2 cellular contexts compared by ENCODE assay signal in the genomic region with DNA sequence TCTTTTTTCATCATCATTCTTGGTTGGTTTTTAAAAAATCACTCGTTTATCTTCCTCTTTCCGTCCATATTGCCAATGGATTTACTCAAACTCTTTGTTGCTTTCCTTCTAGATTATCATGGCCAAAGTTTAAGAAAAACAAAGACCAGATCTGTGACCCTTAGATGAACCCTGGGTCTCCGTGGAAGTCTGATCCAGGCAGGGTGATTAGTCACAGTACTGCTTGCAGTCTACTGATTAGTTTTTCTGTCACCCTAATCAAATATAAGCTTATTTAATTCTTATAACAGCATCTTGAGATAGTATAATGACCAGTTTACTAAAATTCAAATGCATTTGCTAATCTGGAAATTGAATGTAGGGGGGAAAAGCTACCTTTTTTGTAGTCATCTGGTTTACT.
TF ChIP-seq lines count a peak whose summit lies in the region.

No MANE protein-coding gene starts in this region.

TF ChIP-seq in A549, 52 proteins besides CTCF, POLR2A, EP300 and RAD21 (continued from another document):
- TF ChIP-seq, protein P1, sequence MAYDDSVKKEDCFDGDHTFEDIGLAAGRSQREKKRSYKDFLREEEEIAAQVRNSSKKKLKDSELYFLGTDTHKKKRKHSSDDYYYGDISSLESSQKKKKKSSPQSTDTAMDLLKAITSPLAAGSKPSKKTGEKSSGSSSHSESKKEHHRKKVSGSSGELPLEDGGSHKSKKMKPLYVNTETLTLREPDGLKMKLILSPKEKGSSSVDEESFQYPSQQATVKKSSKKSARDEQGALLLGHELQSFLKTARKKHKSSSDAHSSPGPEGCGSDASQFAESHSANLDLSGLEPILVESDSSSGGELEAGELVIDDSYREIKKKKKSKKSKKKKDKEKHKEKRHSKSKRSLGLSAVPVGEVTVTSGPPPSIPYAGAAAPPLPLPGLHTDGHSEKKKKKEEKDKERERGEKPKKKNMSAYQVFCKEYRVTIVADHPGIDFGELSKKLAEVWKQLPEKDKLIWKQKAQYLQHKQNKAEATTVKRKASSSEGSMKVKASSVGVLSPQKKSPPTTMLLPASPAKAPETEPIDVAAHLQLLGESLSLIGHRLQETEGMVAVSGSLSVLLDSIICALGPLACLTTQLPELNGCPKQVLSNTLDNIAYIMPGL (CRISPR knock-in tag; IDR thresholded peaks at IDR 0.05; ENCODE audit: borderline replicate concordance), result no peak
- TF ChIP-seq, protein P2, sequence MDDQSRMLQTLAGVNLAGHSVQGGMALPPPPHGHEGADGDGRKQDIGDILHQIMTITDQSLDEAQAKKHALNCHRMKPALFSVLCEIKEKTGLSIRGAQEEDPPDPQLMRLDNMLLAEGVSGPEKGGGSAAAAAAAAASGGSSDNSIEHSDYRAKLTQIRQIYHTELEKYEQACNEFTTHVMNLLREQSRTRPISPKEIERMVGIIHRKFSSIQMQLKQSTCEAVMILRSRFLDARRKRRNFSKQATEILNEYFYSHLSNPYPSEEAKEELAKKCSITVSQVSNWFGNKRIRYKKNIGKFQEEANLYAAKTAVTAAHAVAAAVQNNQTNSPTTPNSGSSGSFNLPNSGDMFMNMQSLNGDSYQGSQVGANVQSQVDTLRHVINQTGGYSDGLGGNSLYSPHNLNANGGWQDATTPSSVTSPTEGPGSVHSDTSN (IDR thresholded peaks at IDR 0.05), result no peak
- TF ChIP-seq FOXS1 (CRISPR knock-in tag; IDR thresholded peaks at IDR 0.05) (no peak), NPAS2 (CRISPR knock-in tag; IDR thresholded peaks at IDR 0.05; ENCODE audit: borderline replicate concordance) (no peak), RNF2 (IDR thresholded peaks at IDR 0.05; ENCODE audit: borderline replicate concordance, low read depth) (no peak), EHMT2 (IDR thresholded peaks at IDR 0.05; ENCODE audit: low read depth) (no peak), ZC3H11A (IDR thresholded peaks at IDR 0.05) (no peak), HEYL (CRISPR knock-in tag; IDR thresholded peaks at IDR 0.05) (no peak)
- TF ChIP-seq, protein P3, sequence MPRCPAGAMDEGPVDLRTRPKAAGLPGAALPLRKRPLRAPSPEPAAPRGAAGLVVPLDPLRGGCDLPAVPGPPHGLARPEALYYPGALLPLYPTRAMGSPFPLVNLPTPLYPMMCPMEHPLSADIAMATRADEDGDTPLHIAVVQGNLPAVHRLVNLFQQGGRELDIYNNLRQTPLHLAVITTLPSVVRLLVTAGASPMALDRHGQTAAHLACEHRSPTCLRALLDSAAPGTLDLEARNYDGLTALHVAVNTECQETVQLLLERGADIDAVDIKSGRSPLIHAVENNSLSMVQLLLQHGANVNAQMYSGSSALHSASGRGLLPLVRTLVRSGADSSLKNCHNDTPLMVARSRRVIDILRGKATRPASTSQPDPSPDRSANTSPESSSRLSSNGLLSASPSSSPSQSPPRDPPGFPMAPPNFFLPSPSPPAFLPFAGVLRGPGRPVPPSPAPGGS (IDR thresholded peaks at IDR 0.05), result no peak
- TF ChIP-seq, protein P4, sequence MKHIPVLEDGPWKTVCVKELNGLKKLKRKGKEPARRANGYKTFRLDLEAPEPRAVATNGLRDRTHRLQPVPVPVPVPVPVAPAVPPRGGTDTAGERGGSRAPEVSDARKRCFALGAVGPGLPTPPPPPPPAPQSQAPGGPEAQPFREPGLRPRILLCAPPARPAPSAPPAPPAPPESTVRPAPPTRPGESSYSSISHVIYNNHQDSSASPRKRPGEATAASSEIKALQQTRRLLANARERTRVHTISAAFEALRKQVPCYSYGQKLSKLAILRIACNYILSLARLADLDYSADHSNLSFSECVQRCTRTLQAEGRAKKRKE (CRISPR knock-in tag; IDR thresholded peaks at IDR 0.05; ENCODE audit: low read depth), result no peak

TF ChIP-seq in K562, 482 proteins besides CTCF, POLR2A, EP300 and RAD21 (continues in another document):
- TF ChIP-seq, protein P5, sequence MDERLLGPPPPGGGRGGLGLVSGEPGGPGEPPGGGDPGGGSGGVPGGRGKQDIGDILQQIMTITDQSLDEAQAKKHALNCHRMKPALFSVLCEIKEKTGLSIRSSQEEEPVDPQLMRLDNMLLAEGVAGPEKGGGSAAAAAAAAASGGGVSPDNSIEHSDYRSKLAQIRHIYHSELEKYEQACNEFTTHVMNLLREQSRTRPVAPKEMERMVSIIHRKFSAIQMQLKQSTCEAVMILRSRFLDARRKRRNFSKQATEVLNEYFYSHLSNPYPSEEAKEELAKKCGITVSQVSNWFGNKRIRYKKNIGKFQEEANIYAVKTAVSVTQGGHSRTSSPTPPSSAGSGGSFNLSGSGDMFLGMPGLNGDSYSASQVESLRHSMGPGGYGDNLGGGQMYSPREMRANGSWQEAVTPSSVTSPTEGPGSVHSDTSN (CRISPR knock-in tag; IDR thresholded peaks at IDR 0.05; ENCODE audit: low read depth), result no peak
- TF ChIP-seq, protein P5 (tag; conservative IDR thresholded peaks at IDR 0.05; ENCODE audit: low read depth), result peak; percentile 46; the same call in 1 of the 2 replicates
- TF ChIP-seq, protein P6, sequence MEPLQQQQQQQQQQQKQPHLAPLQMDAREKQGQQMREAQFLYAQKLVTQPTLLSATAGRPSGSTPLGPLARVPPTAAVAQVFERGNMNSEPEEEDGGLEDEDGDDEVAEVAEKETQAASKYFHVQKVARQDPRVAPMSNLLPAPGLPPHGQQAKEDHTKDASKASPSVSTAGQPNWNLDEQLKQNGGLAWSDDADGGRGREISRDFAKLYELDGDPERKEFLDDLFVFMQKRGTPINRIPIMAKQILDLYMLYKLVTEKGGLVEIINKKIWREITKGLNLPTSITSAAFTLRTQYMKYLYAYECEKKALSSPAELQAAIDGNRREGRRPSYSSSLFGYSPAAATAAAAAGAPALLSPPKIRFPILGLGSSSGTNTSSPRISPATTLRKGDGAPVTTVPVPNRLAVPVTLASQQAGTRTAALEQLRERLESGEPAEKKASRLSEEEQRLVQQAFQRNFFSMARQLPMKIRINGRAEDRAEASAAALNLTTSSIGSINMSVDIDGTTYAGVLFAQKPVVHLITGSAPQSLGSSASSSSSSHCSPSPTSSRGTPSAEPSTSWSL (CRISPR knock-in tag; IDR thresholded peaks at IDR 0.05; ENCODE audit: borderline replicate concordance), result no peak
- no peak for TF ChIP-seq ZC3H11A (IDR thresholded peaks at IDR 0.05; ENCODE audit: low read depth, low read length)
- no peak for TF ChIP-seq IRF2 (CRISPR knock-in tag; IDR thresholded peaks at IDR 0.05)
- TF ChIP-seq RNF2 (IDR thresholded peaks at IDR 0.05), result no peak
- no peak for TF ChIP-seq MCM5 (IDR thresholded peaks at IDR 0.05; ENCODE audit: low read depth)
- peak; percentile 40; the same call in 1 of the 2 replicates for TF ChIP-seq SOX6 (IDR thresholded peaks at IDR 0.05)
- TF ChIP-seq SRSF1 (IDR thresholded peaks at IDR 0.05; ENCODE audit: low read depth, low read length), result no peak
- TF ChIP-seq NFE2 (IDR thresholded peaks at IDR 0.05; ENCODE audit: low read depth), result 0 out of 2 replicates have a peak, but pooled peaks have one; percentile 20
- TF ChIP-seq ZNF57 (CRISPR knock-in tag; IDR thresholded peaks at IDR 0.05), result no peak
- TF ChIP-seq, protein P7, sequence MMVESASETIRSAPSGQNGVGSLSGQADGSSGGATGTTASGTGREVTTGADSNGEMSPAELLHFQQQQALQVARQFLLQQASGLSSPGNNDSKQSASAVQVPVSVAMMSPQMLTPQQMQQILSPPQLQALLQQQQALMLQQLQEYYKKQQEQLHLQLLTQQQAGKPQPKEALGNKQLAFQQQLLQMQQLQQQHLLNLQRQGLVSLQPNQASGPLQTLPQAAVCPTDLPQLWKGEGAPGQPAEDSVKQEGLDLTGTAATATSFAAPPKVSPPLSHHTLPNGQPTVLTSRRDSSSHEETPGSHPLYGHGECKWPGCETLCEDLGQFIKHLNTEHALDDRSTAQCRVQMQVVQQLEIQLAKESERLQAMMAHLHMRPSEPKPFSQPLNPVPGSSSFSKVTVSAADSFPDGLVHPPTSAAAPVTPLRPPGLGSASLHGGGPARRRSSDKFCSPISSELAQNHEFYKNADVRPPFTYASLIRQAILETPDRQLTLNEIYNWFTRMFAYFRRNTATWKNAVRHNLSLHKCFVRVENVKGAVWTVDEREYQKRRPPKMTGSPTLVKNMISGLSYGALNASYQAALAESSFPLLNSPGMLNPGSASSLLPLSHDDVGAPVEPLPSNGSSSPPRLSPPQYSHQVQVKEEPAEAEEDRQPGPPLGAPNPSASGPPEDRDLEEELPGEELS (CRISPR knock-in tag; IDR thresholded peaks at IDR 0.05; ENCODE audit: borderline replicate concordance), result no peak
- no peak for TF ChIP-seq YBX1 (IDR thresholded peaks at IDR 0.05)
- no peak for TF ChIP-seq SRSF9 (IDR thresholded peaks at IDR 0.05; ENCODE audit: borderline replicate concordance, low read depth, low read length)
- no peak for TF ChIP-seq ZNF121 (CRISPR knock-in tag; conservative IDR thresholded peaks at IDR 0.05)
- TF ChIP-seq, protein P8, sequence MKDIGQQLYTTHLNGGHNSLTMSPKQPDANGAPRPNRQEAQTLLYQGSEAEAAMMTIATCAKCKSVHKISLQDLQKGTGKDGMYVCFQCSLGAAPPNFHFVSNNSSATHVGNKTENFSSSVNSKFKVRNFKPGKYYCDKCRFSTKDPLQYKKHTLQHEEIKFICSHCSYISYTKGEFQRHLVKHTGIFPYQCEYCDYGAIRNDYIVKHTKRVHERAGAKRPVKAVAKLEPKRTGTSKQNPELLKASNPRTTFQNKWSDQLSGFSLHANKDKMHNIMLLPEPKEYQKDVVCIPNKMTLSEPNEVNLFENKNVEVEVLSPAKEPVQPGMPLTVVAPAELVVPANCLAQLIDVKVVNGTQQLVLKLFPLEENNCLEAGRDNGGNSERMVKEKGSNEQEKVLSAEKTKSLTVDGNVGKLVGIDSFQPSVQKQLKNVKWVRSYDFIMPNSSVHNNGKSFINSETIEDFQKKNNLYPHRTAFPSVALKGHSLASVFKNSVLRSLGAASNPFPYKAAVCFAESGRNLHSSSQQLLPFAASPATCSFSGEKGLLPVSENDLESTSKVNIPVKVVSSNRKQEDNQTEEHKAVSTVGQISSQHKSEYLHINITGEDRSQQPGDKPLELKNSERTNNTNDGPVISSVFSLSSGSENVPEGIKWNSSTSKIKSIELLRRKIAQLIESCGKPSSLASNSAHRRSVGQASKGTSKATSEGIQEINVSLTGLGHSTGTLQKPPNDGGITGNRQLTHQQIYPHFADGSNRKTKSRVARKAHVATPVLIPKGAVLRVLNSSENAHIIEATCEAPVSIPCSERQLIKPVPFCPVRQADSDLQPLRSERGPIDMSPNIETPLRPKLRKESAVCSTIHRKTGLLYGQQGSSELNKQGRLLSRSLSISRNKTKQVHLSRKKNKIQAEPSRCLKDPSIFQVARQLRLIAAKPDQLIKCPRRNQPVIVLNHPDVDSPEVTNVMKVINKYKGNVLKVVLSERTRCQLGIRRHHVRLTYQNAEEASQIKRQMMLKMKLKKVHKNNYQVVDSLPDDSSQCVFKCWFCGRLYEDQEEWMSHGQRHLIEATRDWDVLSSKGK (CRISPR knock-in tag; IDR thresholded peaks at IDR 0.05), result no peak
- no peak for TF ChIP-seq ARNT (IDR thresholded peaks at IDR 0.05)
- no peak for TF ChIP-seq TCF7 (IDR thresholded peaks at IDR 0.05; ENCODE audit: borderline replicate concordance)
- peak; percentile 69 for TF ChIP-seq SMARCA4 (IDR thresholded peaks at IDR 0.05)
- TF ChIP-seq, protein P9, sequence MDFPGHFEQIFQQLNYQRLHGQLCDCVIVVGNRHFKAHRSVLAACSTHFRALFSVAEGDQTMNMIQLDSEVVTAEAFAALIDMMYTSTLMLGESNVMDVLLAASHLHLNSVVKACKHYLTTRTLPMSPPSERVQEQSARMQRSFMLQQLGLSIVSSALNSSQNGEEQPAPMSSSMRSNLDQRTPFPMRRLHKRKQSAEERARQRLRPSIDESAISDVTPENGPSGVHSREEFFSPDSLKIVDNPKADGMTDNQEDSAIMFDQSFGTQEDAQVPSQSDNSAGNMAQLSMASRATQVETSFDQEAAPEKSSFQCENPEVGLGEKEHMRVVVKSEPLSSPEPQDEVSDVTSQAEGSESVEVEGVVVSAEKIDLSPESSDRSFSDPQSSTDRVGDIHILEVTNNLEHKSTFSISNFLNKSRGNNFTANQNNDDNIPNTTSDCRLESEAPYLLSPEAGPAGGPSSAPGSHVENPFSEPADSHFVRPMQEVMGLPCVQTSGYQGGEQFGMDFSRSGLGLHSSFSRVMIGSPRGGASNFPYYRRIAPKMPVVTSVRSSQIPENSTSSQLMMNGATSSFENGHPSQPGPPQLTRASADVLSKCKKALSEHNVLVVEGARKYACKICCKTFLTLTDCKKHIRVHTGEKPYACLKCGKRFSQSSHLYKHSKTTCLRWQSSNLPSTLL (IDR thresholded peaks at IDR 0.05), result no peak
- TF ChIP-seq SIX5 (IDR thresholded peaks at IDR 0.05; ENCODE audit: borderline replicate concordance in 1 of 2, insufficient read depth in 1 of 2, low read depth in 1 of 2, low read length in 2 of 2), result no peak
- TF ChIP-seq, protein P10, sequence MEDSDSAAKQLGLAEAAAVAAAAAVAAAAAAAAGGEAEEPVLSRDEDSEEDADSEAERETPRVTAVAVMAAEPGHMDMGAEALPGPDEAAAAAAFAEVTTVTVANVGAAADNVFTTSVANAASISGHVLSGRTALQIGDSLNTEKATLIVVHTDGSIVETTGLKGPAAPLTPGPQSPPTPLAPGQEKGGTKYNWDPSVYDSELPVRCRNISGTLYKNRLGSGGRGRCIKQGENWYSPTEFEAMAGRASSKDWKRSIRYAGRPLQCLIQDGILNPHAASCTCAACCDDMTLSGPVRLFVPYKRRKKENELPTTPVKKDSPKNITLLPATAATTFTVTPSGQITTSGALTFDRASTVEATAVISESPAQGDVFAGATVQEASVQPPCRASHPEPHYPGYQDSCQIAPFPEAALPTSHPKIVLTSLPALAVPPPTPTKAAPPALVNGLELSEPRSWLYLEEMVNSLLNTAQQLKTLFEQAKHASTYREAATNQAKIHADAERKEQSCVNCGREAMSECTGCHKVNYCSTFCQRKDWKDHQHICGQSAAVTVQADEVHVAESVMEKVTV (CRISPR knock-in tag; IDR thresholded peaks at IDR 0.05), result no peak
- TF ChIP-seq ASH1L (IDR thresholded peaks at IDR 0.05; ENCODE audit: borderline replicate concordance, low read depth, partially characterized antibody), result no peak
- no peak for TF ChIP-seq TRIM28 (IDR thresholded peaks at IDR 0.05)
- no peak for TF ChIP-seq ZC3H8 (IDR thresholded peaks at IDR 0.05)
- TF ChIP-seq, protein P11, sequence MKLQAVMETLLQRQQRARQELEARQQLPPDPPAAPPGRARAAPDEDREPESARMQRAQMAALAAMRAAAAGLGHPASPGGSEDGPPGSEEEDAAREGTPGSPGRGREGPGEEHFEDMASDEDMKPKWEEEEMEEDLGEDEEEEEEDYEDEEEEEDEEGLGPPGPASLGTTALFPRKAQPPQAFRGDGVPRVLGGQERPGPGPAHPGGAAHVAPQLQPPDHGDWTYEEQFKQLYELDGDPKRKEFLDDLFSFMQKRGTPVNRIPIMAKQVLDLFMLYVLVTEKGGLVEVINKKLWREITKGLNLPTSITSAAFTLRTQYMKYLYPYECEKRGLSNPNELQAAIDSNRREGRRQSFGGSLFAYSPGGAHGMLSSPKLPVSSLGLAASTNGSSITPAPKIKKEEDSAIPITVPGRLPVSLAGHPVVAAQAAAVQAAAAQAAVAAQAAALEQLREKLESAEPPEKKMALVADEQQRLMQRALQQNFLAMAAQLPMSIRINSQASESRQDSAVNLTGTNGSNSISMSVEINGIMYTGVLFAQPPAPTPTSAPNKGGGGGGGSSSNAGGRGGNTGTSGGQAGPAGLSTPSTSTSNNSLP (IDR thresholded peaks at IDR 0.05; ENCODE audit: borderline replicate concordance, low read depth, low read length), result peak; percentile 60; the same call in 1 of the 2 replicates
- TF ChIP-seq KDM1A (IDR thresholded peaks at IDR 0.05), result peak; percentile 55 to 59; a peak in 2 of 4 replicates
- 0 out of 2 replicates have a peak, but pooled peaks have one; percentile 27 for TF ChIP-seq STAT5A (IDR thresholded peaks at IDR 0.05; ENCODE audit: borderline replicate concordance, low read length)
- peak; percentile 82 for TF ChIP-seq CBFA2T3 (IDR thresholded peaks at IDR 0.05)
